Comparison of ENCODE assay signal across 8 cellular contexts in genomic region chr3:23888617-23889228, GRCh38. TPM values are rescaled to one million over a fixed set of nuclear protein-coding genes. Genes with fewer than 3 reads are reported as not detected.
DNase-seq lines count a peak whose midpoint lies in the region; ATAC-seq and TF ChIP-seq lines count a peak whose summit lies in the region.

No MANE protein-coding gene starts in this region.

- WGBS in sigmoid colon, 2 donors: 38 to 64% methylated on average over 3 of the region's 3 CpGs

- TF ChIP-seq POLR2A in sigmoid colon (IDR thresholded peaks at IDR 0.05): peak in 1 of 2 donors; percentile 9

- peaks cover 0 to 7% (median 0%) of the 10 kb centered on the region in 4 donors for H3K4me1 ChIP-seq in sigmoid colon

- H3K27ac ChIP-seq in sigmoid colon: no peak overlapping the region

- ATAC-seq in GM18870 (IDR thresholded peaks at IDR 0.05; ENCODE audit: unreplicated experiment) (peak; percentile 67), GM21381 (IDR thresholded peaks at IDR 0.05; ENCODE audit: unreplicated experiment) (no peak)

- peak; percentile 65 to 86 (median 76) for TF ChIP-seq CTCF in sigmoid colon (IDR thresholded peaks at IDR 0.05)

- intact Hi-C loops in sigmoid colon (cut with DNase I): loop anchor here (5.0 kb wide), 1 partner anchor 794 kb away; no protein-coding TSS in a partner anchor

- H3K36me3 ChIP-seq in sigmoid colon: peaks cover 0 to 19% (median 0%) of the 10 kb centered on the region in 4 donors

- no peak for TF ChIP-seq EP300 in sigmoid colon (IDR thresholded peaks at IDR 0.05)

- H3K27me3 ChIP-seq in sigmoid colon: no peaks in the 10 kb centered on the region

- H3K9me3 ChIP-seq in sigmoid colon: no peaks in the 10 kb centered on the region

- peak; percentile 26 for DNase-seq in AG20443 (ENCODE audit: low spot score)
- DNase-seq in RKO (ENCODE audit: low spot score): peak; percentile 55
- DNase-seq in fibroblast of peridontal ligament (ENCODE audit: extremely low read depth): peak; percentile 76
- DNase-seq in sigmoid colon: no peak
- DNase-seq in HuH-7 (ENCODE audit: low spot score): no peak
- DNase-seq in activated naive CD4-positive, alpha-beta T cell treated with anti-CD3 and anti-CD28 coated beads, Interleukin-2, amount 50 U/mL, for 16 hours: no peak

- H3K4me3 ChIP-seq in sigmoid colon: no peak overlapping the region

RNA-seq across cellular contexts. Expression of gene NKIRAS1, which starts 28.1 kb away (rescaled TPM):
- 10 to 100 TPM; 21.6 to 29.3 (median 26.8) TPM for total RNA-seq in sigmoid colon
- 1 to 10 TPM; 4.2 to 5.4 (median 5.1) TPM for polyA plus RNA-seq in sigmoid colon

RNA-seq across cellular contexts. Expression of gene RPL15, which starts 28.2 kb away (rescaled TPM):
- total RNA-seq in sigmoid colon: 1,000 to 10,000 TPM; 1,530 to 5,073 (median 3,085) TPM
- 1,000 to 10,000 TPM; 2,984 to 4,927 (median 3,091) TPM for polyA plus RNA-seq in sigmoid colon

RNA-seq across cellular contexts. Expression of gene NR1D2, which starts 56.4 kb away (rescaled TPM):
- 10 to 100 TPM; 43.8 to 63.7 (median 52.8) TPM for total RNA-seq in sigmoid colon
- polyA plus RNA-seq in sigmoid colon: 10 to 100 TPM in 2 of 3 donors, 1 to 10 TPM in 1; 7.7 to 15.0 (median 10.6) TPM

Comparison
In these comparisons a context has a peak if more than half of its experiments do, and no peak if none do; other contexts are left out.
1. DNase-seq: peak in AG20443 (single experiment), RKO (single experiment) and fibroblast of peridontal ligament (single experiment); none in sigmoid colon (single experiment), HuH-7 (single experiment) and activated naive CD4-positive, alpha-beta T cell treated with anti-CD3 and anti-CD28 coated beads, Interleukin-2, amount 50 U/mL, for 16 hours (single experiment).